8 cellular contexts compared by ENCODE assay signal in the genomic region with DNA sequence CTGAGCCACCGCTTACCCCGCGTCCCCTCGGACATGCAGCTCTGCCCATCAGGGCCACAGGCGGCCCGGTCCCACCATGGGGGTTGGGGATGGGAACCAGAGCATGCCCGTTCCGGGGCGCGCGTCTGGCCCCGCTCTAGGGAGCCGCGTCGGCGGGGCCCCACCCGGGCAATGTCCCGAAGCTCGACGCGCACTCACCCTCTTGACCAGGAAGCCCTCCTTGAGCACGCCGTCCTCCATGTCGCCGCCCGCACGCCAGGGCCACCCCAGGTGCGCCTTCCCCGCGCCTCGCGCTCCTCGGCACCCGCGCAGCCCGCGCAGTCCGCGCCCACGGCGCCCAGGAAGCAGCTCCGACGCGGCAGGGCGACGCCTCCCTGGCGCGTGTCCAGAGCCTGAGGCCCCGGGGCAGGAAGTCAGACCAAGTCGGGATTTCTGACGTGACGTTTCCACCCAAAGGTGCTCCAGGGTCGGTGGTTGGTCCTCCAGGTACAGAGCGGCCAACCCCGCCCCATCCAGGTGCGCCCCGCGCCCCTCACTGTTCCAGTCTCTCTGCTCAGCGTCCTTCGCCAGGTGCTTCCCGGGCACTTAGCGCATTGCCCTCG. TPM values are rescaled to one million over a fixed set of nuclear protein-coding genes. Genes with fewer than 3 reads are reported as not detected.
DNase-seq lines count a peak whose midpoint lies in the region; ATAC-seq lines count a peak whose summit lies in the region.

Gene PLEK2, minus strand, starts transcription at position 346 of the 602 bp plus-strand sequence. Its CDS starts 106 bp downstream, at position 240.

- POLR2A ChIA-PET in CD4-positive, alpha-beta memory T cell (lab: Charles Lee; ENCODE audit: partially characterized antibody), result interaction anchor here (1.4 to 2.7 kb wide), 3 partner anchors 52 to 188 kb away, joined by 3 to 12 read pairs (median 6); partner anchors contain the start of genes ATP6V1D, EIF2S1 and PIGH

- CTCF ChIA-PET in CD4-positive, alpha-beta memory T cell (lab: Charles Lee; ENCODE audit: partially characterized antibody), result interaction anchor here (1.0 to 2.3 kb wide), 4 partner anchors 8 to 293 kb away, joined by 3 to 11 read pairs (median 4); partner anchors contain the start of genes ATP6V1D and EIF2S1

- peak within 1 kb of the TSS; percentile 72 to 86 (median 78) for H3K4me3 Mint-ChIP-seq in CD4-positive, alpha-beta memory T cell

- no peaks in the 10 kb centered on the region for H3K4me1 ChIP-seq in CD4-positive, alpha-beta memory T cell (ENCODE audit: insufficient read depth, low read length)
- no peaks in the 10 kb centered on the region for H3K4me1 ChIP-seq in right cardiac atrium (ENCODE audit: control insufficient read depth, insufficient read depth, low read length)

- H3K4me3 ChIP-seq in CD4-positive, alpha-beta memory T cell (ENCODE audit: low read length in 2 of 2), result peak within 1 kb of the TSS; percentile 23 to 47
- peak within 1 kb of the TSS; percentile 23 for H3K4me3 ChIP-seq in right cardiac atrium (ENCODE audit: low read length)

- no peaks in the 10 kb centered on the region for H3K9me3 ChIP-seq in CD4-positive, alpha-beta memory T cell (ENCODE audit: control insufficient read depth in 1 of 2, low read length in 2 of 2)
- no peaks in the 10 kb centered on the region for H3K9me3 ChIP-seq in right cardiac atrium (ENCODE audit: control insufficient read depth, low read length)

- 3% methylated on average over 63 of the region's 63 CpGs for WGBS in right cardiac atrium

- H3K27ac Mint-ChIP-seq in CD4-positive, alpha-beta memory T cell, result peak within 1 kb of the TSS in 4 of 7 donors; percentile 32 to 78 (median 58)

- intact Hi-C loops in CD4-positive, alpha-beta memory T cell (cut with micrococcal nuclease), result no loop called here
- intact Hi-C loops in right cardiac atrium (cut with DNase I), result no loop called here

- H3K27ac ChIP-seq in CD4-positive, alpha-beta memory T cell (ENCODE audit: low read depth, low read length), result no peak within 1 kb of the TSS
- H3K27ac ChIP-seq in right cardiac atrium (ENCODE audit: low read length), result no peak within 1 kb of the TSS

- DNase-seq in CD4-positive, alpha-beta memory T cell, result peak; percentile 60 to 68 (median 64)
- DNase-seq in NCI-H748 (lab: John Stamatoyannopoulos, UW; ENCODE audit: unreplicated experiment) (peak; percentile 84), right cardiac atrium (peak; percentile 28 to 72 (median 71))
- peak; percentile 44 for DNase-seq in activated naive CD4-positive, alpha-beta T cell treated with Interleukin-2 at 50 U/mL for 16 hours
- DNase-seq in stimulated activated CD4-positive, alpha-beta T cell treated with anti-CD3 and anti-CD28 coated beads, Interleukin-15, amount 100 ng/mL, for 24 hours, result peak; percentile 70

- peaks cover 2 to 12% (median 5%) of the 10 kb centered on the region in 4 donors for H3K4me1 Mint-ChIP-seq in CD4-positive, alpha-beta memory T cell

- no peaks in the 10 kb centered on the region for H3K36me3 Mint-ChIP-seq in CD4-positive, alpha-beta memory T cell

- H3K9me3 Mint-ChIP-seq in CD4-positive, alpha-beta memory T cell, result no peaks in the 10 kb centered on the region

- peak; percentile 28 to 41 for ATAC-seq in right cardiac atrium
- ATAC-seq in GM18519 (IDR thresholded peaks at IDR 0.05; ENCODE audit: low FRiP score, unreplicated experiment), result no peak
- ATAC-seq in GM18861 (IDR thresholded peaks at IDR 0.05; ENCODE audit: unreplicated experiment), result no peak
- ATAC-seq in HG02571 (IDR thresholded peaks at IDR 0.05; ENCODE audit: unreplicated experiment), result no peak

- peaks cover 0 to 2% of the 10 kb centered on the region in 2 donors for H3K27me3 Mint-ChIP-seq in CD4-positive, alpha-beta memory T cell

- H3K36me3 ChIP-seq in CD4-positive, alpha-beta memory T cell (ENCODE audit: insufficient read depth, low read length), result no peaks in the 10 kb centered on the region

- no peaks in the 10 kb centered on the region for H3K27me3 ChIP-seq in CD4-positive, alpha-beta memory T cell (ENCODE audit: insufficient read depth, low read length)
- H3K27me3 ChIP-seq in right cardiac atrium (ENCODE audit: control insufficient read depth, insufficient read depth), result no peaks in the 10 kb centered on the region

RNA-seq across cellular contexts. Expression of gene PLEK2, which starts in this region (rescaled TPM):
- 1 to 10 TPM; 1.9 to 4.1 TPM for total RNA-seq in CD4-positive, alpha-beta memory T cell
- 1 to 10 TPM; 2.3 to 2.7 TPM for polyA plus RNA-seq in CD4-positive, alpha-beta memory T cell
- under 1 TPM in 2 of 4 donors, not detected in 2; 0.37 to 0.82 TPM for total RNA-seq in right cardiac atrium
- polyA plus RNA-seq in right cardiac atrium, result 0.34 TPM

Comparison
In these comparisons a context has a peak if more than half of its experiments do, and no peak if none do; other contexts are left out.
1. Peak in DNase-seq, ATAC-seq and H3K4me3 ChIP-seq in right cardiac atrium; RNA of the gene not detected or under 1 TPM.